ENCODE assay signal across 8 cellular contexts in genomic region chr9:82488702-82489578, GRCh38.
A peak's percentile ranks its signal among the peaks of the same experiment; 100 is the strongest.
DNase-seq lines count a peak whose midpoint lies in the region; ATAC-seq and TF ChIP-seq lines count a peak whose summit lies in the region.

No MANE protein-coding gene starts in this region.

- intact Hi-C loops in thyroid gland (cut with DNase I) = no loop called here

- in situ Hi-C loops in brain microvascular endothelial cell (cut with HindIII; ENCODE audit: low pct_ligation_motif_present, low sequenced_read_pairs) = no loop called here

- TF ChIP-seq POLR2A in thyroid gland (IDR thresholded peaks at IDR 0.05) = no peak

- ATAC-seq in GM21390 (IDR thresholded peaks at IDR 0.05; ENCODE audit: unreplicated experiment) (no peak), HG03159 (IDR thresholded peaks at IDR 0.05; ENCODE audit: unreplicated experiment) (no peak), HG02981 (IDR thresholded peaks at IDR 0.05; ENCODE audit: unreplicated experiment) (no peak)

- no peak for TF ChIP-seq CTCF in LNCaP clone FGC (IDR thresholded peaks at IDR 0.05; ENCODE audit: control insufficient read depth, extremely low read depth, insufficient read depth)
- TF ChIP-seq CTCF in brain microvascular endothelial cell (IDR thresholded peaks at IDR 0.05; ENCODE audit: low read depth, low read length, missing control alignments) = no peak
- TF ChIP-seq CTCF in thyroid gland (IDR thresholded peaks at IDR 0.05) = no peak

- WGBS in thyroid gland, 2 donors = 34 to 37% methylated on average over 5 of the region's 5 CpGs

- H3K9me3 ChIP-seq in thyroid gland = no peaks in the 10 kb centered on the region

- H3K4me3 ChIP-seq in LNCaP clone FGC (ENCODE audit: low read depth, low read length) (no peak overlapping the region), brain microvascular endothelial cell (ENCODE audit: low read depth, low read length) (no peak overlapping the region), thyroid gland (replicated peaks in 1 of 3) (no peak overlapping the region)

- H3K27me3 ChIP-seq in brain microvascular endothelial cell (replicated peaks) = no peaks in the 10 kb centered on the region
- H3K27me3 ChIP-seq in thyroid gland = no peaks in the 10 kb centered on the region

- H3K36me3 ChIP-seq in brain microvascular endothelial cell (replicated peaks) (no peaks in the 10 kb centered on the region), thyroid gland (no peaks in the 10 kb centered on the region)

- H3K4me1 ChIP-seq in thyroid gland = peaks cover 17 to 23% of the 10 kb centered on the region in 2 donors

- H3K27ac ChIP-seq in brain microvascular endothelial cell (peak overlapping the region; percentile 5), thyroid gland (peak overlapping the region; percentile 10 to 79 (median 15))

- peak; percentile 32 for DNase-seq in LNCaP clone FGC (ENCODE audit: low read depth)
- peak; percentile 80 for DNase-seq in brain microvascular endothelial cell
- DNase-seq in kidney glomerular epithelial cell (lab: John Stamatoyannopoulos, UW) = peak; percentile 53
- peak in 1 of 2 donors; percentile 16 for DNase-seq in thyroid gland
- DNase-seq in middle frontal gyrus (ENCODE audit: extremely low spot score, low spot score) = no peak
